35 cellular contexts compared by ENCODE assay signal in genomic region chr11:64647019-64647805, GRCh38. TPM values are rescaled to one million over a fixed set of nuclear protein-coding genes. Genes with fewer than 3 reads are reported as not detected.
"Had no signal": no experiment of that assay in that cellular context is flagged by ENCODE, and none has a peak within 500 bp of the region (broad histone marks: within the 10 kb centered on the region; RNA-seq: fewer than 3 reads in every experiment).

No MANE protein-coding gene starts in this region.

- H3K9me3 ChIP-seq: colonic mucosa, gastrocnemius medialis, mucosa of descending colon, pancreas, right lobe of liver, stomach, testis, tibial artery, upper lobe of right lung, uterus had no signal

- DNase-seq: colonic mucosa; effector CD8-positive, alpha-beta T cell; endodermal cell; foreskin fibroblast; gastrocnemius medialis; head of caudate nucleus; mucosa of descending colon; naive thymus-derived CD4-positive, alpha-beta T cell; occipital lobe; pancreas; right lobe of liver; stimulated activated CD4-positive, alpha-beta T cell treated with anti-CD3 and anti-CD28 coated beads, Interleukin-12 subunit alpha, Interleukin-12 subunit beta, amount 100 ng/mL, for 4 hours; stimulated activated CD4-positive, alpha-beta T cell treated with anti-CD3 and anti-CD28 coated beads, Interleukin-1b, Interleukin-23, amount 100 ng/mL, for 48 hours; stimulated activated CD4-positive, alpha-beta T cell treated with anti-CD3 and anti-CD28 coated beads, Interleukin-4, amount 100 ng/mL, for 24 hours; stimulated activated naive CD4-positive, alpha-beta T cell treated with Interleukin-2 at 50 U/mL for 16 hours; stomach; testis; tibial artery; upper lobe of right lung; uterus had no signal

- H3K36me3 ChIP-seq: colonic mucosa, gastrocnemius medialis, pancreas, right lobe of liver, stomach, tibial artery, upper lobe of right lung, uterus had no signal

- H3K36me3 Mint-ChIP-seq: memory B cell; mesothelial cell of epicardium; naive thymus-derived CD4-positive, alpha-beta T cell; stimulated activated effector memory CD8-positive, alpha-beta T cell treated with anti-CD3 and anti-CD28 coated beads, Interleukin-12 subunit alpha, Interleukin-12 subunit beta, amount 100 ng/mL, for 72 hours had no signal

- H3K4me3 Mint-ChIP-seq: dendritic cell treated with granulocyte-macrophage colony-stimulating factor and Interleukin-4, amounts not matched to agents 40 ng/mL and 50 ng/mL, for 4 days; endodermal cell; memory B cell; mesothelial cell of epicardium; naive thymus-derived CD4-positive, alpha-beta T cell; stimulated activated effector memory CD8-positive, alpha-beta T cell treated with anti-CD3 and anti-CD28 coated beads, Interleukin-12 subunit alpha, Interleukin-12 subunit beta, amount 100 ng/mL, for 72 hours had no signal

- H3K27me3 ChIP-seq: pancreas, right lobe of liver, testis, uterus had no signal

- H3K4me2 ChIP-seq: smooth muscle cell had no signal

- H3K9me3 Mint-ChIP-seq: dendritic cell treated with granulocyte-macrophage colony-stimulating factor and Interleukin-4, amounts not matched to agents 40 ng/mL and 50 ng/mL, for 4 days; endodermal cell; memory B cell; mesothelial cell of epicardium; naive thymus-derived CD4-positive, alpha-beta T cell; stimulated activated effector memory CD8-positive, alpha-beta T cell treated with anti-CD3 and anti-CD28 coated beads, Interleukin-12 subunit alpha, Interleukin-12 subunit beta, amount 100 ng/mL, for 72 hours had no signal

- H3K4me3 ChIP-seq: colonic mucosa, gastrocnemius medialis, lung, mucosa of descending colon, pancreas, right lobe of liver, smooth muscle cell, stomach, testis, tibial artery, upper lobe of right lung, uterus had no signal

- H3K27ac ChIP-seq: colonic mucosa, epithelial cell of prostate, gastrocnemius medialis, pancreas, right lobe of liver, stomach, testis, tibial artery, upper lobe of right lung, uterus had no signal

- H3K27ac Mint-ChIP-seq: dendritic cell treated with granulocyte-macrophage colony-stimulating factor and Interleukin-4, amounts not matched to agents 40 ng/mL and 50 ng/mL, for 4 days; endodermal cell; memory B cell; mesothelial cell of epicardium; stimulated activated effector memory CD8-positive, alpha-beta T cell treated with anti-CD3 and anti-CD28 coated beads, Interleukin-12 subunit alpha, Interleukin-12 subunit beta, amount 100 ng/mL, for 72 hours had no signal

- H3K4me1 ChIP-seq: colonic mucosa, gastrocnemius medialis, right lobe of liver, upper lobe of right lung, uterus had no signal

RNA-seq across cellular contexts. Expression of gene SLC22A12, which starts 56.2 kb away (rescaled TPM):
- total RNA-seq: chondrocyte; colonic mucosa; endodermal cell; esophagus mucosa; gastrocnemius medialis; glomerular endothelial cell; left lobe of liver; lung; mesothelial cell of epicardium; mucosa of descending colon; naive thymus-derived CD4-positive, alpha-beta T cell; occipital lobe; pancreas; posterior vena cava; smooth muscle cell; stomach; subcutaneous adipose tissue; testis; upper lobe of right lung; uterus had no signal
- polyA plus RNA-seq: keratinocyte; lung; naive thymus-derived CD4-positive, alpha-beta T cell; neural cell; pancreas; smooth muscle cell; stomach had no signal
